Comparison of ENCODE assay signal across 23 cellular contexts in genomic region chr13:94065741-94066140, GRCh38.
DNase-seq lines count a peak whose midpoint lies in the region.
"Had no signal": no experiment of that assay in that cellular context is flagged by ENCODE, and none has a peak within 500 bp of the region (broad histone marks: within the 10 kb centered on the region; RNA-seq: fewer than 3 reads in every experiment).

No MANE protein-coding gene starts in this region.

- DNase-seq in AG08396 (ENCODE audit: low spot score): peak; percentile 20
- DNase-seq in HT1080 (ENCODE audit: low read depth): peak; percentile 1
- DNase-seq in astrocyte of the hippocampus (ENCODE audit: low read depth, low spot score): peak; percentile 31
- peak; percentile 71 for DNase-seq in kidney tubule cell (ENCODE audit: low spot score)
- no peak for DNase-seq in stimulated activated CD4-positive, alpha-beta T cell treated with anti-CD3 and anti-CD28 coated beads, Interleukin-4, amount 100 ng/mL, for 4 hours
- no peak for DNase-seq in H4 (ENCODE audit: low spot score)
- no peak for DNase-seq in KG1 (lab: John Stamatoyannopoulos, UW)
- no peak for DNase-seq in midbrain (lab: John Stamatoyannopoulos, UW)
- DNase-seq: ACHN; activated CD4-positive, alpha-beta T cell treated with anti-CD3 and anti-CD28 coated beads, Interleukin-2, amount 10 ng/mL, durations not matched to agents 7 days and 5 days; activated CD8-positive, alpha-beta memory T cell treated with anti-CD3 and anti-CD28 coated beads, Interleukin-2, amount 10 ng/mL, durations not matched to agents 7 days and 5 days; activated naive CD4-positive, alpha-beta T cell treated with anti-CD3 and anti-CD28 coated beads, Interleukin-2, amount 50 U/mL, for 16 hours; effector CD8-positive, alpha-beta T cell; GDM1; natural killer cell; NCI-H1092 treated with DMSO at 0.1 percent for 48 hours; NCI-H2029 treated with DMSO at 0.1 percent for 48 hours; NCI-H446; ovary; right cardiac atrium; stimulated activated CD4-positive, alpha-beta T cell treated with anti-CD3 and anti-CD28 coated beads, Interleukin-15, amount 100 ng/mL, for 24 hours; T-helper 2 cell; upper lobe of left lung had no signal

Comparison
In these comparisons a context has a peak if more than half of its experiments do, and no peak if none do; other contexts are left out.
1. DNase-seq: peak in AG08396 (single experiment), HT1080 (single experiment), astrocyte of the hippocampus (single experiment) and kidney tubule cell (single experiment); none in stimulated activated CD4-positive, alpha-beta T cell treated with anti-CD3 and anti-CD28 coated beads, Interleukin-4, amount 100 ng/mL, for 4 hours (0 of 2), H4 (single experiment), KG1 (single experiment) and midbrain (single experiment).